15 cellular contexts compared by ENCODE assay signal in genomic region chr19:44820648-44821609, GRCh38. TPM values are rescaled to one million over a fixed set of nuclear protein-coding genes. Genes with fewer than 3 reads are reported as not detected.
DNase-seq lines count a peak whose midpoint lies in the region; ATAC-seq and TF ChIP-seq lines count a peak whose summit lies in the region.
"Had no signal": no experiment of that assay in that cellular context is flagged by ENCODE, and none has a peak within 500 bp of the region (broad histone marks: within the 10 kb centered on the region; RNA-seq: fewer than 3 reads in every experiment).

No MANE protein-coding gene starts in this region.

- H3K9me3 ChIP-seq in lung (ENCODE audit: control insufficient read depth in 2 of 2, insufficient read depth in 1 of 2, low read length in 1 of 2) (no peaks in the 10 kb centered on the region), upper lobe of right lung (no peaks in the 10 kb centered on the region)
- H3K9me3 ChIP-seq: tibial nerve had no signal

- peak; percentile 80 for DNase-seq in Right ventricle myocardium inferior (ENCODE audit: missing footprints)
- no peak for DNase-seq in lung (ENCODE audit: low spot score)
- no peak for DNase-seq in upper lobe of right lung
- DNase-seq in activated T-cell treated with anti-CD3 and anti-CD28 coated beads, Interleukin-2, amount 50 U/mL, for 72 hours = no peak
- DNase-seq in foreskin melanocyte = no peak
- no peak for DNase-seq in activated naive CD8-positive, alpha-beta T cell treated with anti-CD3 and anti-CD28 coated beads, Interleukin-2, amount 50 U/mL, for 24 hours
- DNase-seq: activated gamma-delta T cell treated with Interleukin-2 at 50 U/mL for 16 hours, EL, NCI-H1048, NCI-H2227 treated with DMSO at 0.1 percent for 48 hours had no signal

- TF ChIP-seq CTCF in lung (IDR thresholded peaks at IDR 0.05; ENCODE audit: control extremely low read depth, extremely low read depth) (no peak), upper lobe of right lung (IDR thresholded peaks at IDR 0.05) (no peak)

- H3K4me1 ChIP-seq in lung (ENCODE audit: control insufficient read depth in 2 of 2, insufficient read depth in 2 of 2, low read length in 2 of 2) = peaks cover 0 to 3% of the 10 kb centered on the region in 2 donors
- H3K4me1 ChIP-seq in upper lobe of right lung = peaks cover 12% of the 10 kb centered on the region

- no peaks in the 10 kb centered on the region for H3K4me1 Mint-ChIP-seq in activated T-cell treated with anti-CD3 and anti-CD28 coated beads, Interleukin-2, amount 50 U/mL, for 72 hours (ENCODE audit: low read depth)
- no peaks in the 10 kb centered on the region for H3K4me1 Mint-ChIP-seq in activated naive CD8-positive, alpha-beta T cell treated with anti-CD3 and anti-CD28 coated beads, Interleukin-2, amount 50 U/mL, for 24 hours

- H3K27me3 ChIP-seq in lung (ENCODE audit: control insufficient read depth, insufficient read depth) (no peaks in the 10 kb centered on the region), upper lobe of right lung (no peaks in the 10 kb centered on the region)
- H3K27me3 ChIP-seq: tibial nerve had no signal

- H3K27me3 Mint-ChIP-seq in activated T-cell treated with anti-CD3 and anti-CD28 coated beads, Interleukin-2, amount 50 U/mL, for 72 hours (ENCODE audit: low read depth) = no peaks in the 10 kb centered on the region
- H3K27me3 Mint-ChIP-seq in activated naive CD8-positive, alpha-beta T cell treated with anti-CD3 and anti-CD28 coated beads, Interleukin-2, amount 50 U/mL, for 24 hours = peaks cover 4% of the 10 kb centered on the region

- no peaks in the 10 kb centered on the region for H3K9me3 Mint-ChIP-seq in activated T-cell treated with anti-CD3 and anti-CD28 coated beads, Interleukin-2, amount 50 U/mL, for 72 hours
- no peaks in the 10 kb centered on the region for H3K9me3 Mint-ChIP-seq in activated naive CD8-positive, alpha-beta T cell treated with anti-CD3 and anti-CD28 coated beads, Interleukin-2, amount 50 U/mL, for 24 hours

- no peak overlapping the region for H3K4me3 Mint-ChIP-seq in activated T-cell treated with anti-CD3 and anti-CD28 coated beads, Interleukin-2, amount 50 U/mL, for 72 hours
- H3K4me3 Mint-ChIP-seq in activated naive CD8-positive, alpha-beta T cell treated with anti-CD3 and anti-CD28 coated beads, Interleukin-2, amount 50 U/mL, for 24 hours = no peak overlapping the region

- no peaks in the 10 kb centered on the region for H3K36me3 Mint-ChIP-seq in activated T-cell treated with anti-CD3 and anti-CD28 coated beads, Interleukin-2, amount 50 U/mL, for 72 hours (ENCODE audit: insufficient read depth in 2 of 2)
- no peaks in the 10 kb centered on the region for H3K36me3 Mint-ChIP-seq in activated naive CD8-positive, alpha-beta T cell treated with anti-CD3 and anti-CD28 coated beads, Interleukin-2, amount 50 U/mL, for 24 hours (ENCODE audit: low read depth)

- H3K27ac ChIP-seq in lung (ENCODE audit: low read depth in 1 of 2, low read length in 1 of 2) (peak overlapping the region; percentile 55 to 66), upper lobe of right lung (no peak overlapping the region)
- H3K27ac ChIP-seq: C4-2B had no signal

- intact Hi-C loops in Right ventricle myocardium inferior (cut with DNase I) (no loop called here), upper lobe of right lung (cut with DNase I) (no loop called here)

- H3K36me3 ChIP-seq in lung (ENCODE audit: control insufficient read depth in 2 of 2, insufficient read depth in 2 of 2, low read length in 2 of 2) = peaks cover 0 to 13% of the 10 kb centered on the region in 2 donors
- H3K36me3 ChIP-seq in upper lobe of right lung = no peaks in the 10 kb centered on the region

- WGBS in lung, 2 donors = 54 to 70% methylated on average over 33 to 35 of the region's 35 CpGs

- H3K4me3 ChIP-seq in lung = no peak overlapping the region
- no peak overlapping the region for H3K4me3 ChIP-seq in upper lobe of right lung
- H3K4me3 ChIP-seq: tibial nerve had no signal

- H3K27ac Mint-ChIP-seq in activated T-cell treated with anti-CD3 and anti-CD28 coated beads, Interleukin-2, amount 50 U/mL, for 72 hours = no peak overlapping the region
- no peak overlapping the region for H3K27ac Mint-ChIP-seq in activated naive CD8-positive, alpha-beta T cell treated with anti-CD3 and anti-CD28 coated beads, Interleukin-2, amount 50 U/mL, for 24 hours

- ATAC-seq in SK-N-SH treated with all-trans-retinoic acid at 6 μM for 48 hours = peak; percentile 81
- peak; percentile 71 for ATAC-seq in Right ventricle myocardium inferior
- ATAC-seq in lung (ENCODE audit: insufficient read depth, low FRiP score) = no peak
- ATAC-seq in upper lobe of right lung = peak; percentile 68
- ATAC-seq in activated T-cell treated with anti-CD3 and anti-CD28 coated beads, Interleukin-2, amount 50 U/mL, for 72 hours (replicated peaks in 1 of 2) = no peak
- ATAC-seq in activated naive CD8-positive, alpha-beta T cell treated with anti-CD3 and anti-CD28 coated beads, Interleukin-2, amount 50 U/mL, for 24 hours = no peak

TF ChIP-seq in SK-N-SH treated with all-trans-retinoic acid at 6 μM for 48 hours, 23 proteins besides CTCF, POLR2A, EP300 and RAD21:
- no peak for TF ChIP-seq CREB5 (CRISPR knock-in tag; IDR thresholded peaks at IDR 0.05; ENCODE audit: low read depth)
- no peak for TF ChIP-seq ARNTL (CRISPR knock-in tag; IDR thresholded peaks at IDR 0.05; ENCODE audit: borderline replicate concordance, low read depth)
- no peak for TF ChIP-seq TOX (CRISPR knock-in tag; IDR thresholded peaks at IDR 0.05; ENCODE audit: borderline replicate concordance)
- TF ChIP-seq RARB (CRISPR knock-in tag; IDR thresholded peaks at IDR 0.05) = no peak
- TF ChIP-seq BACH2 (CRISPR knock-in tag; IDR thresholded peaks at IDR 0.05; ENCODE audit: borderline replicate concordance) = no peak
- TF ChIP-seq ZFP3 (CRISPR knock-in tag; IDR thresholded peaks at IDR 0.05) = no peak
- TF ChIP-seq POU6F1 (CRISPR knock-in tag; IDR thresholded peaks at IDR 0.05; ENCODE audit: borderline replicate concordance, low read depth) = no peak
- no peak for TF ChIP-seq PATZ1 (CRISPR knock-in tag; IDR thresholded peaks at IDR 0.05; ENCODE audit: borderline replicate concordance)
- no peak for TF ChIP-seq CSDC2 (CRISPR knock-in tag; IDR thresholded peaks at IDR 0.05)

RNA-seq across cellular contexts. Expression of gene BCAM, which starts 12.0 kb away (rescaled TPM):
- total RNA-seq in Right ventricle myocardium inferior = 91.9 TPM
- total RNA-seq in lung = 100 to 1,000 TPM; 168 to 225 TPM
- polyA plus RNA-seq in lung = 100 to 1,000 TPM in 1 of 2 donors, 10 to 100 TPM in 1; 59.2 to 202 TPM
- 280 TPM for total RNA-seq in upper lobe of right lung
- total RNA-seq in activated T-cell treated with anti-CD3 and anti-CD28 coated beads, Interleukin-2, amount 50 U/mL, for 72 hours = under 1 TPM in 1 of 2 donors, not detected in 1; 0.21 TPM
- total RNA-seq: activated CD8-positive, alpha-beta memory T cell treated with anti-CD3 and anti-CD28 coated beads for 36 hours had no signal

RNA-seq across cellular contexts. Expression of gene NECTIN2, which starts 25.2 kb away (rescaled TPM):
- total RNA-seq in Right ventricle myocardium inferior = 41.8 TPM
- total RNA-seq in lung = 100 to 1,000 TPM in 1 of 2 donors, 10 to 100 TPM in 1; 90.4 to 117 TPM
- polyA plus RNA-seq in lung = 10 to 100 TPM; 76.9 to 97.6 TPM
- 108 TPM for total RNA-seq in upper lobe of right lung
- 1 to 10 TPM; 2.8 to 3.3 TPM for total RNA-seq in activated T-cell treated with anti-CD3 and anti-CD28 coated beads, Interleukin-2, amount 50 U/mL, for 72 hours

RNA-seq across cellular contexts. Expression of gene CBLC, which starts 43.2 kb away (rescaled TPM):
- total RNA-seq in Right ventricle myocardium inferior (not detected), lung (1 to 10 TPM; 4.8 to 5.5 TPM), upper lobe of right lung (3.2 TPM)
- 1 to 10 TPM; 4.0 to 5.3 TPM for polyA plus RNA-seq in lung
- not detected for total RNA-seq in activated T-cell treated with anti-CD3 and anti-CD28 coated beads, Interleukin-2, amount 50 U/mL, for 72 hours
- total RNA-seq: activated CD8-positive, alpha-beta memory T cell treated with anti-CD3 and anti-CD28 coated beads for 36 hours; tibial nerve had no signal
- polyA plus RNA-seq: neural cell had no signal

Comparison
In these comparisons a context has a peak if more than half of its experiments do, and no peak if none do; other contexts are left out.
1. ATAC-seq: peak in SK-N-SH treated with all-trans-retinoic acid at 6 μM for 48 hours (single experiment), Right ventricle myocardium inferior (single experiment) and upper lobe of right lung (single experiment); none in lung (single experiment), activated T-cell treated with anti-CD3 and anti-CD28 coated beads, Interleukin-2, amount 50 U/mL, for 72 hours (0 of 2) and activated naive CD8-positive, alpha-beta T cell treated with anti-CD3 and anti-CD28 coated beads, Interleukin-2, amount 50 U/mL, for 24 hours (single experiment).
2. RNA of gene BCAM, which starts 12.0 kb away (total RNA-seq): 280 TPM in upper lobe of right lung (single experiment), 168 to 225 TPM in lung and 91.9 TPM in Right ventricle myocardium inferior (single experiment); 0.21 TPM in activated T-cell treated with anti-CD3 and anti-CD28 coated beads, Interleukin-2, amount 50 U/mL, for 72 hours; every median in the first group is over 10 times any median in the second.
3. RNA of gene NECTIN2, which starts 25.2 kb away (total RNA-seq): 90.4 to 117 TPM in lung, 108 TPM in upper lobe of right lung (single experiment) and 41.8 TPM in Right ventricle myocardium inferior (single experiment); 2.8 to 3.3 TPM in activated T-cell treated with anti-CD3 and anti-CD28 coated beads, Interleukin-2, amount 50 U/mL, for 72 hours; every median in the first group is over 10 times any median in the second.